In genomic region chr6:100948381-100949133, GRCh38 we compare ENCODE assay signal across 1 cellular context.
A peak's percentile ranks its signal among the peaks of the same experiment; 100 is the strongest.
TF ChIP-seq lines count a peak whose summit lies in the region.

No MANE protein-coding gene starts in this region.

TF ChIP-seq in HepG2, 621 proteins besides CTCF, POLR2A, EP300 and RAD21 (continued from another document and continues in another):
- TF ChIP-seq ZBED4 (CRISPR knock-in tag; IDR thresholded peaks at IDR 0.05; ENCODE audit: borderline replicate concordance) (no peak), CREB1 (IDR thresholded peaks at IDR 0.05) (peak; percentile 29; the same call in 1 of the 2 replicates), CREB1 (CRISPR knock-in tag; IDR thresholded peaks at IDR 0.05) (peak; percentile 39; the same call in 1 of the 2 replicates), RARA (CRISPR knock-in tag; IDR thresholded peaks at IDR 0.05) (peak; percentile 67), IKZF1 (IDR thresholded peaks at IDR 0.05) (no peak), CEBPZ (IDR thresholded peaks at IDR 0.05; ENCODE audit: low read length) (no peak), KDM5A (IDR thresholded peaks at IDR 0.05; ENCODE audit: borderline replicate concordance, low read length) (no peak), MED8 (CRISPR knock-in tag; IDR thresholded peaks at IDR 0.05; ENCODE audit: insufficient replicate concordance) (no peak), ZNF619 (CRISPR knock-in tag; IDR thresholded peaks at IDR 0.05) (no peak), DMAP1 (CRISPR knock-in tag; IDR thresholded peaks at IDR 0.05) (no peak), MYNN (CRISPR knock-in tag; IDR thresholded peaks at IDR 0.05; ENCODE audit: low read depth) (no peak), BATF2 (CRISPR knock-in tag; IDR thresholded peaks at IDR 0.05) (no peak), KLF15 (CRISPR knock-in tag; IDR thresholded peaks at IDR 0.05; ENCODE audit: borderline replicate concordance) (no peak), ZSCAN20 (CRISPR knock-in tag; IDR thresholded peaks at IDR 0.05; ENCODE audit: borderline replicate concordance) (no peak), ZNF570 (CRISPR knock-in tag; IDR thresholded peaks at IDR 0.05; ENCODE audit: borderline replicate concordance) (no peak), PAXIP1 (CRISPR knock-in tag; conservative IDR thresholded peaks at IDR 0.05) (peak; percentile 63), RELA (CRISPR knock-in tag; IDR thresholded peaks at IDR 0.05) (no peak), DRAP1 (CRISPR knock-in tag; IDR thresholded peaks at IDR 0.05) (no peak), ZBTB34 (CRISPR knock-in tag; IDR thresholded peaks at IDR 0.05) (0 out of 2 replicates have a peak, but pooled peaks have one; percentile 65), BRF2 (CRISPR knock-in tag; IDR thresholded peaks at IDR 0.05) (no peak), KMT2A (CRISPR knock-in tag; IDR thresholded peaks at IDR 0.05) (no peak), MNT (IDR thresholded peaks at IDR 0.05) (no peak), MAX (IDR thresholded peaks at IDR 0.05) (no peak), SPEN (CRISPR knock-in tag; IDR thresholded peaks at IDR 0.05; ENCODE audit: low read depth) (no peak), ZSCAN31 (CRISPR knock-in tag; IDR thresholded peaks at IDR 0.05; ENCODE audit: low read depth) (no peak), ZNF282 (IDR thresholded peaks at IDR 0.05; ENCODE audit: partially characterized antibody) (no peak), LCORL (IDR thresholded peaks at IDR 0.05) (no peak), LCORL (CRISPR knock-in tag; IDR thresholded peaks at IDR 0.05) (no peak), ZNF512B (CRISPR knock-in tag; IDR thresholded peaks at IDR 0.05; ENCODE audit: borderline replicate concordance) (no peak), FOXK1 (CRISPR knock-in tag; IDR thresholded peaks at IDR 0.05; ENCODE audit: borderline replicate concordance, low read depth) (no peak), TBL1XR1 (IDR thresholded peaks at IDR 0.05; ENCODE audit: borderline replicate concordance, low read length, partially characterized antibody) (no peak), RARG (CRISPR knock-in tag; IDR thresholded peaks at IDR 0.05; ENCODE audit: low read depth) (no peak), CEBPB (IDR thresholded peaks at IDR 0.05; ENCODE audit: borderline replicate concordance, low read depth, low read length) (peak; percentile 12; the same call in 1 of the 2 replicates), CBFB (CRISPR knock-in tag; IDR thresholded peaks at IDR 0.05) (peak; percentile 96), ZNF17 (CRISPR knock-in tag; IDR thresholded peaks at IDR 0.05) (no peak), FOXK2 (IDR thresholded peaks at IDR 0.05) (no peak), GLMP (CRISPR knock-in tag; IDR thresholded peaks at IDR 0.05; ENCODE audit: borderline replicate concordance) (no peak)
